Comparison of ENCODE assay signal across 20 cellular contexts in genomic region chr3:48070030-48070429, GRCh38.
"Had no signal": no experiment of that assay in that cellular context is flagged by ENCODE, and none has a peak within 500 bp of the region (broad histone marks: within the 10 kb centered on the region; RNA-seq: fewer than 3 reads in every experiment).

No MANE protein-coding gene starts in this region.

- H2AFZ ChIP-seq: neural progenitor cell had no signal

- DNase-seq: activated CD4-positive, alpha-beta T cell treated with anti-CD3 and anti-CD28 coated beads for 1 hour; activated naive CD4-positive, alpha-beta T cell treated with anti-CD3 and anti-CD28 coated beads for 36 hours; activated T-cell treated with anti-CD3 and anti-CD28 coated beads, Interleukin-2, amount 50 U/mL, for 1 hour; cortex of kidney; heart left ventricle; naive B cell; ovary; spleen; stimulated activated CD4-positive, alpha-beta T cell treated with anti-CD3 and anti-CD28 coated beads, Interleukin-4, amount 100 ng/mL, for 4 hours; stimulated activated naive CD4-positive, alpha-beta T cell; T-helper 1 cell had no signal

- H3K4me1 ChIP-seq: neural progenitor cell had no signal

- H3K9me3 Mint-ChIP-seq: activated naive CD4-positive, alpha-beta T cell treated with anti-CD3 and anti-CD28 coated beads for 36 hours; central memory CD8-positive, alpha-beta T cell; memory B cell; naive B cell; neural progenitor cell had no signal

- H3K4me3 ChIP-seq: gastroesophageal sphincter, heart left ventricle, neural progenitor cell, ovary, spleen had no signal

- H3K9me3 ChIP-seq: gastroesophageal sphincter, heart left ventricle, ovary, spleen had no signal

- H3K36me3 ChIP-seq: neural progenitor cell, ovary had no signal

- H3K27me3 ChIP-seq: gastroesophageal sphincter, heart left ventricle, neural progenitor cell, ovary, spleen had no signal

- H3K27ac ChIP-seq: gastroesophageal sphincter, neural progenitor cell, ovary, spleen, VCaP had no signal

- ATAC-seq: esophagus mucosa, gastroesophageal sphincter, sciatic nerve had no signal

- H3K27me3 Mint-ChIP-seq: brain; central memory CD8-positive, alpha-beta T cell; memory B cell; naive B cell had no signal

- H3K27ac Mint-ChIP-seq: activated naive CD4-positive, alpha-beta T cell treated with anti-CD3 and anti-CD28 coated beads for 36 hours; memory B cell; neural progenitor cell had no signal

- H3K4me1 Mint-ChIP-seq: neural progenitor cell had no signal

- H3K9ac ChIP-seq: neural progenitor cell had no signal

- FAIRE-seq: endometrium had no signal

- H3K4me2 ChIP-seq: neural progenitor cell had no signal

- H3K4me3 Mint-ChIP-seq: activated naive CD4-positive, alpha-beta T cell treated with anti-CD3 and anti-CD28 coated beads for 36 hours; brain; central memory CD8-positive, alpha-beta T cell; memory B cell; naive B cell; neural progenitor cell had no signal
